8 cellular contexts compared by ENCODE assay signal in the genomic region with DNA sequence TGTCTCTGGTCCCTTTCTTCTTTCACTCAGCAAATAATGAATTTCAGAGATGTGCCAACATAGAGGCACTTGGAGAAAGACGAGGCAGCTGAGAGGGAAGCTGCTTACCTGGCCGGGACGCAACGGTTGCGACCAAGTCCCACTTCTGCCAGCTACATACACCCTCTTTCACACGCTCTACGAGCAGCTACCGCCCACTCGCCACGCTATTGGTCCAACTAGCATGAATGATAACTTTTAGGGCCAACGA. TPM values are rescaled to one million over a fixed set of nuclear protein-coding genes. Genes with fewer than 3 reads are reported as not detected.
DNase-seq lines count a peak whose midpoint lies in the region; ATAC-seq and TF ChIP-seq lines count a peak whose summit lies in the region.

No MANE protein-coding gene starts in this region.

- no peak for DNase-seq in stimulated activated naive CD8-positive, alpha-beta T cell treated with anti-CD3 and anti-CD28 coated beads, Interleukin-15, Interleukin-2, amounts not matched to agents 100 U/mL and 50 U/mL, for 24 hours
- DNase-seq in ascending aorta (ENCODE audit: low spot score in 2 of 2) (no peak), mesendoderm (no peak), NCI-H2107 (lab: John Stamatoyannopoulos, UW) (no peak), NCI-H1694 (lab: John Stamatoyannopoulos, UW) (no peak)
- no peak for DNase-seq in stimulated activated naive CD4-positive, alpha-beta T cell (lab: John Stamatoyannopoulos, UW)

- no peaks in the 10 kb centered on the region for H3K27me3 Mint-ChIP-seq in stimulated activated naive CD8-positive, alpha-beta T cell treated with anti-CD3 and anti-CD28 coated beads, Interleukin-15, Interleukin-2, amounts not matched to agents 100 ng/mL and 50 ng/mL, for 24 hours

- H3K4me2 ChIP-seq in mesendoderm (ENCODE audit: low read length): peak overlapping the region; percentile 98

- no peak overlapping the region for H2BK120ac ChIP-seq in mesendoderm (ENCODE audit: low read depth, low read length)

- intact Hi-C loops in ascending aorta (cut with DNase I): loop anchor here (1.0 kb wide), 7 partner anchors 21 to 328 kb away; a partner anchor contains a TSS

- H3K4ac ChIP-seq in mesendoderm (ENCODE audit: low read depth, low read length): no peak overlapping the region

- peak overlapping the region; percentile 89 for H3K4me3 Mint-ChIP-seq in stimulated activated naive CD8-positive, alpha-beta T cell treated with anti-CD3 and anti-CD28 coated beads, Interleukin-15, Interleukin-2, amounts not matched to agents 100 ng/mL and 50 ng/mL, for 24 hours

- H3K4me3 ChIP-seq in ascending aorta (peak overlapping the region; percentile 61 to 64), mesendoderm (ENCODE audit: low read length) (peak overlapping the region; percentile 50)

- peaks cover 26% of the 10 kb centered on the region for H3K79me1 ChIP-seq in mesendoderm (ENCODE audit: low read length)

- H3K36me3 ChIP-seq in ascending aorta (peaks cover 2 to 9% of the 10 kb centered on the region in 2 donors), mesendoderm (ENCODE audit: control insufficient read depth, insufficient read depth, low read length) (peaks cover under 1% of the 10 kb centered on the region)

- peak overlapping the region; percentile 83 for H3K27ac Mint-ChIP-seq in stimulated activated naive CD8-positive, alpha-beta T cell treated with anti-CD3 and anti-CD28 coated beads, Interleukin-15, Interleukin-2, amounts not matched to agents 100 ng/mL and 50 ng/mL, for 24 hours

- H2BK5ac ChIP-seq in mesendoderm (ENCODE audit: low read length): peak overlapping the region; percentile 10

- peaks cover 37% of the 10 kb centered on the region for H3K4me1 Mint-ChIP-seq in stimulated activated naive CD8-positive, alpha-beta T cell treated with anti-CD3 and anti-CD28 coated beads, Interleukin-15, Interleukin-2, amounts not matched to agents 100 ng/mL and 50 ng/mL, for 24 hours (ENCODE audit: low read depth)

- TF ChIP-seq CTCF in ascending aorta (IDR thresholded peaks at IDR 0.05): no peak

- no peak overlapping the region for H2BK15ac ChIP-seq in mesendoderm (replicated peaks; ENCODE audit: low read depth)

- H3K56ac ChIP-seq in mesendoderm (ENCODE audit: low read length): peak overlapping the region; percentile 89

- H3K9ac ChIP-seq in mesendoderm (ENCODE audit: low read length): peak overlapping the region; percentile 80

- no peak overlapping the region for H3K18ac ChIP-seq in mesendoderm (ENCODE audit: low read length)

- H3K36me3 Mint-ChIP-seq in stimulated activated naive CD8-positive, alpha-beta T cell treated with anti-CD3 and anti-CD28 coated beads, Interleukin-15, Interleukin-2, amounts not matched to agents 100 ng/mL and 50 ng/mL, for 24 hours (ENCODE audit: low read depth): peaks cover 5% of the 10 kb centered on the region

- H3K27ac ChIP-seq in ascending aorta (peak overlapping the region; percentile 59 to 67), mesendoderm (ENCODE audit: low read depth, low read length) (no peak overlapping the region)

- H3K79me2 ChIP-seq in mesendoderm (ENCODE audit: control insufficient read depth, insufficient read depth, low read length): peaks cover 39% of the 10 kb centered on the region

- no peaks in the 10 kb centered on the region for H3K9me3 ChIP-seq in ascending aorta

- H3K27me3 ChIP-seq in ascending aorta (no peaks in the 10 kb centered on the region), mesendoderm (ENCODE audit: insufficient read depth, low read length, poor library complexity) (no peaks in the 10 kb centered on the region)

- H3K4me1 ChIP-seq in ascending aorta (peaks cover 0 to 15% of the 10 kb centered on the region in 2 donors), mesendoderm (ENCODE audit: control insufficient read depth, low read depth, low read length) (peaks cover 8% of the 10 kb centered on the region)

- ATAC-seq in stimulated activated naive CD8-positive, alpha-beta T cell treated with anti-CD3 and anti-CD28 coated beads, Interleukin-15, Interleukin-2, amounts not matched to agents 100 U/mL and 50 U/mL, for 24 hours: no peak
- ATAC-seq in GM21529 (IDR thresholded peaks at IDR 0.05; ENCODE audit: unreplicated experiment): no peak

- no peak overlapping the region for H4K8ac ChIP-seq in mesendoderm (ENCODE audit: low read depth, low read length)

- no peak overlapping the region for H3K23ac ChIP-seq in mesendoderm (ENCODE audit: low read length)

- WGBS in mesendoderm (ENCODE audit: extremely low coverage, insufficient coverage, low lambda C conversion rate): no CpG with 5 or more reads among the region's 11 CpGs

- H3K9me3 Mint-ChIP-seq in stimulated activated naive CD8-positive, alpha-beta T cell treated with anti-CD3 and anti-CD28 coated beads, Interleukin-15, Interleukin-2, amounts not matched to agents 100 ng/mL and 50 ng/mL, for 24 hours: no peaks in the 10 kb centered on the region

- H4K5ac ChIP-seq in mesendoderm (ENCODE audit: low read length): no peak overlapping the region

- no peak overlapping the region for H2AK5ac ChIP-seq in mesendoderm (ENCODE audit: low read length)

RNA-seq across cellular contexts. Expression of a gene that starts 0.8 kb away (rescaled TPM):
- 69.1 TPM for total RNA-seq in ascending aorta
- polyA plus RNA-seq in mesendoderm (2013, experiment 1 of 2): 73.6 TPM
- 72.8 TPM for polyA plus RNA-seq in mesendoderm (2013, experiment 2 of 2)

RNA-seq across cellular contexts. Expression of a gene that starts 21.2 kb away (rescaled TPM):
- 84.1 TPM for total RNA-seq in ascending aorta
- polyA plus RNA-seq in mesendoderm (2013, experiment 1 of 2): 85.5 TPM
- polyA plus RNA-seq in mesendoderm (2013, experiment 2 of 2): 87.1 TPM

RNA-seq across cellular contexts. Expression of a gene that starts 21.3 kb away (rescaled TPM):
- 10.6 TPM for total RNA-seq in ascending aorta
- polyA plus RNA-seq in mesendoderm (2013, experiment 1 of 2): 11.1 TPM
- polyA plus RNA-seq in mesendoderm (2013, experiment 2 of 2): 10.4 TPM

RNA-seq across cellular contexts. Expression of a gene that starts 22.7 kb away (rescaled TPM):
- 2.7 TPM for total RNA-seq in ascending aorta
- polyA plus RNA-seq in mesendoderm (2013, experiment 1 of 2): 5.4 TPM
- 5.2 TPM for polyA plus RNA-seq in mesendoderm (2013, experiment 2 of 2)

RNA-seq across cellular contexts. Expression of a gene that starts 34.1 kb away (rescaled TPM):
- total RNA-seq in ascending aorta: 12.5 TPM
- 649 TPM for polyA plus RNA-seq in mesendoderm (2013, experiment 1 of 2)
- polyA plus RNA-seq in mesendoderm (2013, experiment 2 of 2): 630 TPM
